Comparison of ENCODE assay signal across 8 cellular contexts in the genomic region with DNA sequence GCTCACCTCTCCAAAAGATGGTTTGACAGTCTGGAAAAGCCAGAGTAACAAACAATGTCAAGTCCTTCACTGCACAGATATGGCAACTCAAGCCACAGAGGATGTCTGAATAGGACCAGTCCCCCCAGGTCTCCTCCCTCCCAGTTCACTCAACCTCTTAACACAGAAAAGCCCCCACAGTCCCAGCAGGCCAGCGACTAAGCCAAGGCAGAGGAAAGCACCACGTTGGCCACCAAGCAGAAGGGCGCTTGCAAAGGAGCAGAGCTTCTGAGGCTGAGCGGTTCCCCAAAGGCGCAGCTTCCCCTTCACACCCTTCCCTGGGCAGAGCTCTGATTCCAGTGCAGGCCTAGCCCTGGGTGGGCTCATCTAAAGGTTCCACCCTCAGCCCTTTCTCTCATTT.
DNase-seq lines count a peak whose midpoint lies in the region; ATAC-seq and TF ChIP-seq lines count a peak whose summit lies in the region.

No MANE protein-coding gene starts in this region.

- H3K27me3 ChIP-seq in breast epithelium, result no peaks in the 10 kb centered on the region
- H3K27me3 ChIP-seq in kidney epithelial cell (ENCODE audit: control insufficient read depth, insufficient read depth, low read length), result no peaks in the 10 kb centered on the region

- H3K36me3 ChIP-seq in breast epithelium (no peaks in the 10 kb centered on the region), kidney epithelial cell (ENCODE audit: control insufficient read depth, insufficient read depth, low read length) (no peaks in the 10 kb centered on the region)

- TF ChIP-seq POLR2A in breast epithelium (IDR thresholded peaks at IDR 0.05), result no peak

- H3K4me3 ChIP-seq in breast epithelium, result peak overlapping the region; percentile 52 to 73 (median 58)
- peak overlapping the region; percentile 49 for H3K4me3 ChIP-seq in kidney epithelial cell (ENCODE audit: low read depth, low read length)

- ATAC-seq in HG02938 (IDR thresholded peaks at IDR 0.05; ENCODE audit: unreplicated experiment), result peak; percentile 44

- H3K9me3 ChIP-seq in breast epithelium, result no peaks in the 10 kb centered on the region

- intact Hi-C loops in breast epithelium (cut with DNase I; ENCODE audit: low total_unique reads), result no loop called here

- peak overlapping the region; percentile 78 to 84 for H3K27ac ChIP-seq in breast epithelium

- DNase-seq in activated gamma-delta T cell treated with Interleukin-2 at 50 U/mL for 16 hours (peak; percentile 13), activated gamma-delta T cell (lab: John Stamatoyannopoulos, UW) (no peak), RPMI7951 (ENCODE audit: low read depth) (peak; percentile 31), breast epithelium (ENCODE audit: low spot score in 2 of 2) (no peak), kidney epithelial cell (ENCODE audit: low read depth) (no peak), HuH-7.5 (ENCODE audit: low spot score) (no peak)
- peak; percentile 4 for DNase-seq in stimulated activated CD8-positive, alpha-beta memory T cell treated with anti-CD3 and anti-CD28 coated beads, Interleukin-15, amount 100 ng/mL, for 24 hours (ENCODE audit: low read depth)

- peaks cover 0 to 8% of the 10 kb centered on the region in 2 donors for H3K4me1 ChIP-seq in breast epithelium

- TF ChIP-seq CTCF in breast epithelium (IDR thresholded peaks at IDR 0.05), result no peak
- TF ChIP-seq CTCF in kidney epithelial cell (IDR thresholded peaks at IDR 0.05; ENCODE audit: insufficient read depth, low read length, poor library complexity, severe bottlenecking), result no peak

Comparison
In these comparisons a context has a peak if more than half of its experiments do, and no peak if none do; other contexts are left out.
1. DNase-seq: peak in activated gamma-delta T cell treated with Interleukin-2 at 50 U/mL for 16 hours (single experiment), RPMI7951 (single experiment) and stimulated activated CD8-positive, alpha-beta memory T cell treated with anti-CD3 and anti-CD28 coated beads, Interleukin-15, amount 100 ng/mL, for 24 hours (single experiment); none in activated gamma-delta T cell (single experiment), breast epithelium (0 of 2), kidney epithelial cell (single experiment) and HuH-7.5 (single experiment).